In genomic region chr17:44349553-44350070, GRCh38 we compare ENCODE assay signal across 21 cellular contexts. TPM values are rescaled to one million over a fixed set of nuclear protein-coding genes. Genes with fewer than 3 reads are reported as not detected.
"Had no signal": no experiment of that assay in that cellular context is flagged by ENCODE, and none has a peak within 500 bp of the region (broad histone marks: within the 10 kb centered on the region; RNA-seq: fewer than 3 reads in every experiment).

No MANE protein-coding gene starts in this region.

- H3K9me3 ChIP-seq: gastroesophageal sphincter, heart right ventricle, mucosa of descending colon, neutrophil, sigmoid colon, thyroid gland had no signal

- ATAC-seq: activated naive CD8-positive, alpha-beta T cell treated with anti-CD3 and anti-CD28 coated beads, Interleukin-2, amount 50 U/mL, for 24 hours; gastroesophageal sphincter; heart right ventricle; left ventricle myocardium superior; mucosa of descending colon; stimulated activated effector memory CD8-positive, alpha-beta T cell treated with anti-CD3 and anti-CD28 coated beads, Interleukin-12 subunit alpha, Interleukin-12 subunit beta, amount 100 ng/mL, for 72 hours had no signal

- DNase-seq: activated CD4-positive, CD25-positive, alpha-beta regulatory T cell treated with anti-CD3 and anti-CD28 coated beads, Interleukin-2, amount 50 U/mL, for 72 hours; activated CD8-positive, alpha-beta memory T cell treated with anti-CD3 and anti-CD28 coated beads for 24 hours; activated CD8-positive, alpha-beta memory T cell treated with anti-CD3 and anti-CD28 coated beads, Interleukin-2, amount 50 U/mL, for 48 hours; activated effector memory CD4-positive, alpha-beta T cell treated with Interleukin-2 at 50 U/mL for 16 hours; activated naive CD4-positive, alpha-beta T cell treated with anti-CD3 and anti-CD28 coated beads, Interleukin-2, amount 10 ng/mL, durations not matched to agents 7 days and 5 days; activated naive CD8-positive, alpha-beta T cell treated with anti-CD3 and anti-CD28 coated beads, Interleukin-2, amount 50 U/mL, for 24 hours; activated T-cell treated with anti-CD3 and anti-CD28 coated beads, Interleukin-2, amount 50 U/mL, for 48 hours; anterior cingulate cortex; heart right ventricle; immature natural killer cell; left ventricle myocardium superior; naive B cell; sigmoid colon; stimulated activated CD4-positive, alpha-beta T cell treated with anti-CD3 and anti-CD28 coated beads, Interleukin-4, amount 100 ng/mL, for 24 hours; thyroid gland had no signal

- H3K4me3 ChIP-seq: coronary artery, gastroesophageal sphincter, heart right ventricle, mucosa of descending colon, sigmoid colon, thyroid gland had no signal

- H3K27me3 ChIP-seq: gastroesophageal sphincter, heart right ventricle, sigmoid colon, thyroid gland had no signal

- FAIRE-seq: endometrium had no signal

- H3K27ac ChIP-seq: coronary artery, gastroesophageal sphincter, sigmoid colon, thyroid gland had no signal

RNA-seq across cellular contexts. Expression of gene RUNDC3A, which starts 41.2 kb away (rescaled TPM):
- polyA plus RNA-seq: immature natural killer cell had no signal
